Comparison of ENCODE assay signal across 29 cellular contexts in the genomic region with DNA sequence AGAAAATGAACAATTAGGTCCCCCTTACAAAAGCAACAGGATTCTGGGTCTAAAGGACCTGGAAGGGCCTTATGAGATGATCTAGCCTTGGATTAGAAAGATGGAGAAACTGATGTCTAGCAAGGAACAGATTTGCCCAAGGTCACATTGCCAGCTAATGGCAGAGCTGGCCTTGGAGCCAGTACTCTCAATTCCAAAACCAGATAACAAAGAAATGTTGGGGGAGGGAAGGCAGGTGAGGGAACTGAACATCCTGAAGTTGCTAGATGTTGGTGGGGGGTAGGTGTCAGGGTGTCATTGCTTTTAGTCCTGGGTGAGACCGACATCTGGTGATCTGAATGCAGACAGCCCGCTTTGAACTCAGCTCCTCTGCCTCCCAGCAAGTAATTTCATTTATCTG. TPM values are rescaled to one million over a fixed set of nuclear protein-coding genes. Genes with fewer than 3 reads are reported as not detected.
A peak's percentile ranks its signal among the peaks of the same experiment; 100 is the strongest.
DNase-seq lines count a peak whose midpoint lies in the region; ATAC-seq and TF ChIP-seq lines count a peak whose summit lies in the region.
"Had no signal": no experiment of that assay in that cellular context is flagged by ENCODE, and none has a peak within 500 bp of the region (broad histone marks: within the 10 kb centered on the region; RNA-seq: fewer than 3 reads in every experiment).

No MANE protein-coding gene starts in this region.

- H3K4me1 Mint-ChIP-seq in nephron (peaks cover 21% of the 10 kb centered on the region), osteocyte (ENCODE audit: unreplicated experiment) (peaks cover 20% of the 10 kb centered on the region), CD14-positive monocyte (no peaks in the 10 kb centered on the region)
- H3K4me1 Mint-ChIP-seq: CD8-positive, alpha-beta memory T cell; IgD-negative memory B cell had no signal

- H3K4me3 ChIP-seq in HUES48 (ENCODE audit: low read depth, low read length) (no peak overlapping the region), ectodermal cell (ENCODE audit: insufficient read depth, low read depth, low read length) (no peak overlapping the region), Peyer's patch (no peak overlapping the region)
- H3K4me3 ChIP-seq: A549, GM12878, PC-9 had no signal

- H3K36me3 ChIP-seq in HUES48 (ENCODE audit: control insufficient read depth, insufficient read depth, low read length) (no peaks in the 10 kb centered on the region), ectodermal cell (ENCODE audit: control insufficient read depth, insufficient read depth, low read length) (no peaks in the 10 kb centered on the region), Peyer's patch (no peaks in the 10 kb centered on the region)

- DNase-seq in osteocyte (ENCODE audit: extremely low spot score, unreplicated experiment), result no peak
- DNase-seq in Peyer's patch, result no peak
- DNase-seq in CD14-positive monocyte (ENCODE audit: low spot score), result no peak
- no peak for DNase-seq in T-helper 9 cell
- DNase-seq: AML-193; CD8-positive, alpha-beta memory T cell; DMS 273 treated with DMSO at 0.1 percent for 48 hours; DMS79; EL; GDM1; MM.1S; NCI-H2029 treated with DMSO at 0.1 percent for 48 hours; NCI-H446 treated with DMSO at 0.1 percent for 48 hours; NCI-H526; NCI-H82; NK-92 treated with Interleukin-12 subunit alpha and Interleukin-12 subunit beta, amount 100 ng/mL, for 24 hours; PC-9; Right ventricle myocardium superior; RPMI8226 had no signal

- peak overlapping the region; percentile 45 to 48 (median 46) for H3K27ac Mint-ChIP-seq in nephron
- H3K27ac Mint-ChIP-seq in osteocyte (ENCODE audit: unreplicated experiment), result peak overlapping the region; percentile 47
- H3K27ac Mint-ChIP-seq in CD14-positive monocyte, result no peak overlapping the region
- H3K27ac Mint-ChIP-seq: CD8-positive, alpha-beta memory T cell; IgD-negative memory B cell had no signal

- H3K36me3 Mint-ChIP-seq in nephron (ENCODE audit: low read depth), result no peaks in the 10 kb centered on the region
- H3K36me3 Mint-ChIP-seq in osteocyte (ENCODE audit: unreplicated experiment), result no peaks in the 10 kb centered on the region
- H3K36me3 Mint-ChIP-seq in CD14-positive monocyte, result no peaks in the 10 kb centered on the region
- H3K36me3 Mint-ChIP-seq: CD8-positive, alpha-beta memory T cell; IgD-negative memory B cell had no signal

- peaks cover 19% of the 10 kb centered on the region for H3K4me1 ChIP-seq in HUES48 (ENCODE audit: control insufficient read depth, insufficient read depth, low read length)
- peaks cover 47% of the 10 kb centered on the region for H3K4me1 ChIP-seq in ectodermal cell (ENCODE audit: control insufficient read depth, insufficient read depth, low read length)
- H3K4me1 ChIP-seq in Peyer's patch, result no peaks in the 10 kb centered on the region
- H3K4me1 ChIP-seq: A549 had no signal

- H3K27me3 ChIP-seq in HUES48 (ENCODE audit: control insufficient read depth, insufficient read depth, low read length) (peaks cover 22% of the 10 kb centered on the region), ectodermal cell (ENCODE audit: control insufficient read depth, insufficient read depth, low read length, poor library complexity, severe bottlenecking) (no peaks in the 10 kb centered on the region), Peyer's patch (no peaks in the 10 kb centered on the region)

- TF ChIP-seq POLR2A in Peyer's patch (IDR thresholded peaks at IDR 0.05), result no peak

- no peak overlapping the region for H3K9ac ChIP-seq in HUES48 (ENCODE audit: low read depth, low read length)
- H3K9ac ChIP-seq: KMS-11 had no signal

- peaks cover 4% of the 10 kb centered on the region for H3K27me3 Mint-ChIP-seq in nephron (ENCODE audit: low read depth)
- H3K27me3 Mint-ChIP-seq in osteocyte (ENCODE audit: unreplicated experiment), result peaks cover 9% of the 10 kb centered on the region
- peaks cover 10 to 28% (median 23%) of the 10 kb centered on the region in 3 donors for H3K27me3 Mint-ChIP-seq in CD14-positive monocyte (ENCODE audit: low read depth in 3 of 3)

- no peaks in the 10 kb centered on the region for H3K9me3 Mint-ChIP-seq in nephron
- no peaks in the 10 kb centered on the region for H3K9me3 Mint-ChIP-seq in osteocyte (ENCODE audit: unreplicated experiment)
- peaks cover 0 to 2% (median 0%) of the 10 kb centered on the region in 7 donors for H3K9me3 Mint-ChIP-seq in CD14-positive monocyte
- H3K9me3 Mint-ChIP-seq: CD8-positive, alpha-beta memory T cell; IgD-negative memory B cell had no signal

- H3K27ac ChIP-seq in HUES48 (ENCODE audit: low read depth, low read length) (peak overlapping the region; percentile 87), ectodermal cell (ENCODE audit: insufficient read depth, low read depth, low read length, poor library complexity, severe bottlenecking) (peak overlapping the region; percentile 90), Peyer's patch (no peak overlapping the region)
- H3K27ac ChIP-seq: A549, C4-2B, KMS-11, PC-9 had no signal

- intact Hi-C loops in CD14-positive monocyte (cut with micrococcal nuclease), result no loop called here

- WGBS in ectodermal cell, 2 experiments, result 75 to 85% methylated on average over 1 to 2 of the region's 2 CpGs

- TF ChIP-seq CTCF in nephron (IDR thresholded peaks at IDR 0.05; ENCODE audit: unreplicated experiment in 3 of 3), result no peak
- no peak for TF ChIP-seq CTCF in osteocyte (IDR thresholded peaks at IDR 0.05)
- TF ChIP-seq CTCF in Peyer's patch (IDR thresholded peaks at IDR 0.05), result no peak
- no peak for TF ChIP-seq CTCF in CD14-positive monocyte (IDR thresholded peaks at IDR 0.05)

- ATAC-seq in GM18511 (IDR thresholded peaks at IDR 0.05; ENCODE audit: unreplicated experiment), result no peak
- ATAC-seq: A549, GM12878 had no signal

- H3K9me3 ChIP-seq in HUES48 (ENCODE audit: control insufficient read depth, insufficient read depth, low read length) (no peaks in the 10 kb centered on the region), ectodermal cell (ENCODE audit: control insufficient read depth, low read length) (no peaks in the 10 kb centered on the region), Peyer's patch (no peaks in the 10 kb centered on the region)
- H3K9me3 ChIP-seq: A549 had no signal

- H3K4me3 Mint-ChIP-seq in nephron, result no peak overlapping the region
- no peak overlapping the region for H3K4me3 Mint-ChIP-seq in osteocyte (ENCODE audit: unreplicated experiment)
- H3K4me3 Mint-ChIP-seq in CD14-positive monocyte, result no peak overlapping the region
- H3K4me3 Mint-ChIP-seq: CD8-positive, alpha-beta memory T cell; IgD-negative memory B cell had no signal

RNA-seq across cellular contexts. Expression of gene ZNF423, which starts 11.3 kb away (rescaled TPM):
- 86.8 TPM for polyA plus RNA-seq in ectodermal cell (2013, experiment 1 of 4)
- polyA plus RNA-seq in ectodermal cell (2013, experiment 2 of 4), result 75.8 TPM
- 49.6 TPM for polyA plus RNA-seq in ectodermal cell (2013, experiment 3 of 4)
- polyA plus RNA-seq in ectodermal cell (2013, experiment 4 of 4), result 50.4 TPM
- total RNA-seq in osteocyte (25.1 and 26.5 TPM in 2 replicates), Peyer's patch (10 to 100 TPM in 1 of 4 donors, 1 to 10 TPM in 3; 1.4 to 20.6 (median 4.7) TPM)
- polyA plus RNA-seq in CD14-positive monocyte, result not detected
- total RNA-seq: CD8-positive, alpha-beta memory T cell; PC-9; SK-MEL-5 had no signal
- polyA plus RNA-seq: CD8-positive, alpha-beta memory T cell; IgD-negative memory B cell had no signal

Comparison
In these comparisons a context has a peak if more than half of its experiments do, and no peak if none do; other contexts are left out.
1. H3K27ac ChIP-seq: peak in HUES48 (single experiment) and ectodermal cell (single experiment); none in Peyer's patch (0 of 4).
2. H3K27ac Mint-ChIP-seq: peak in nephron (3 of 3) and osteocyte (single experiment); none in CD14-positive monocyte (0 of 7).